Comparison of ENCODE assay signal across 8 cellular contexts in genomic region chr3:125519678-125520562, GRCh38. TPM values are rescaled to one million over a fixed set of nuclear protein-coding genes. Genes with fewer than 3 reads are reported as not detected.
DNase-seq lines count a peak whose midpoint lies in the region; ATAC-seq and TF ChIP-seq lines count a peak whose summit lies in the region.

TSS of gene SNX4 (minus strand) at chr3:125520202. CDS start at chr3:125520172, 30 bp downstream.

- H4K20me1 ChIP-seq in DOHH2 (ENCODE audit: control insufficient read depth, insufficient read depth, low read depth, low read length) (peaks cover 5% of the 10 kb centered on the region; the same call in 1 of the 2 replicates), GM23338 (replicated peaks; ENCODE audit: insufficient read depth) (peaks cover 5% of the 10 kb centered on the region; the same call in 1 of the 2 replicates)

- H3F3A ChIP-seq in DOHH2 (ENCODE audit: control insufficient read depth, insufficient read depth) (no peaks in the 10 kb centered on the region), GM23338 (replicated peaks; ENCODE audit: low read depth) (no peaks in the 10 kb centered on the region; the same call in 1 of the 2 replicates)

- H3K27me3 Mint-ChIP-seq in GM23338 (ENCODE audit: insufficient read depth, low read depth, poor library complexity) (peaks cover 2% of the 10 kb centered on the region), naive B cell (no peaks in the 10 kb centered on the region)
- H3K27me3 Mint-ChIP-seq in activated T-helper 1 cell treated with anti-CD3 and anti-CD28 coated beads, Interleukin-12 subunit alpha, Interleukin-12 subunit beta, Interleukin-2, Interleukin-4 antibody, amounts not matched to agents 30 ng/mL and 10 ng/mL and 1 ng/mL, durations not matched to agents 14 hours and 24 hours and 36 hours (ENCODE audit: insufficient read depth), result no peaks in the 10 kb centered on the region

- H3K27me3 ChIP-seq in DOHH2 (ENCODE audit: control insufficient read depth, low read length) (no peaks in the 10 kb centered on the region), GM23338 (ENCODE audit: insufficient read depth) (no peaks in the 10 kb centered on the region)

- peak within 1 kb of the TSS; percentile 90 for H3K4me3 Mint-ChIP-seq in GM23338
- peak within 1 kb of the TSS; percentile 98 for H3K4me3 Mint-ChIP-seq in activated T-helper 1 cell treated with anti-CD3 and anti-CD28 coated beads, Interleukin-12 subunit alpha, Interleukin-12 subunit beta, Interleukin-2, Interleukin-4 antibody, amounts not matched to agents 30 ng/mL and 10 ng/mL and 1 ng/mL, durations not matched to agents 14 hours and 24 hours and 36 hours
- peak within 1 kb of the TSS; percentile 89 to 98 (median 96) for H3K4me3 Mint-ChIP-seq in naive B cell
- peak within 1 kb of the TSS; percentile 96 for H3K4me3 Mint-ChIP-seq in stimulated activated effector memory CD8-positive, alpha-beta T cell treated with anti-CD3 and anti-CD28 coated beads, Interleukin-12 subunit alpha, Interleukin-12 subunit beta, amount 100 ng/mL, for 72 hours

- H3K4me3 ChIP-seq in DOHH2 (ENCODE audit: low read length), result peak within 1 kb of the TSS; percentile 94
- peak within 1 kb of the TSS; percentile 97 for H3K4me3 ChIP-seq in GM23338

- H3K27ac Mint-ChIP-seq in GM23338, result peak within 1 kb of the TSS; percentile 78
- H3K27ac Mint-ChIP-seq in activated T-helper 1 cell treated with anti-CD3 and anti-CD28 coated beads, Interleukin-12 subunit alpha, Interleukin-12 subunit beta, Interleukin-2, Interleukin-4 antibody, amounts not matched to agents 30 ng/mL and 10 ng/mL and 1 ng/mL, durations not matched to agents 14 hours and 24 hours and 36 hours, result peak within 1 kb of the TSS; percentile 74
- peak within 1 kb of the TSS; percentile 64 to 93 (median 90) for H3K27ac Mint-ChIP-seq in naive B cell
- H3K27ac Mint-ChIP-seq in stimulated activated effector memory CD8-positive, alpha-beta T cell treated with anti-CD3 and anti-CD28 coated beads, Interleukin-12 subunit alpha, Interleukin-12 subunit beta, amount 100 ng/mL, for 72 hours, result peak within 1 kb of the TSS; percentile 97

- peak within 1 kb of the TSS; percentile 94 for H2AFZ ChIP-seq in GM23338

- H3K9me2 ChIP-seq in DOHH2 (replicated peaks; ENCODE audit: control insufficient read depth, low read length) (no peaks in the 10 kb centered on the region), GM23338 (ENCODE audit: insufficient read depth) (no peaks in the 10 kb centered on the region)

- H3K9me3 Mint-ChIP-seq in GM23338 (no peaks in the 10 kb centered on the region), naive B cell (no peaks in the 10 kb centered on the region)
- H3K9me3 Mint-ChIP-seq in activated T-helper 1 cell treated with anti-CD3 and anti-CD28 coated beads, Interleukin-12 subunit alpha, Interleukin-12 subunit beta, Interleukin-2, Interleukin-4 antibody, amounts not matched to agents 30 ng/mL and 10 ng/mL and 1 ng/mL, durations not matched to agents 14 hours and 24 hours and 36 hours, result no peaks in the 10 kb centered on the region
- H3K9me3 Mint-ChIP-seq in stimulated activated effector memory CD8-positive, alpha-beta T cell treated with anti-CD3 and anti-CD28 coated beads, Interleukin-12 subunit alpha, Interleukin-12 subunit beta, amount 100 ng/mL, for 72 hours, result no peaks in the 10 kb centered on the region

- peak within 1 kb of the TSS; percentile 90 for H3K4me2 ChIP-seq in DOHH2 (ENCODE audit: low read length)
- H3K4me2 ChIP-seq in GM23338, result peak within 1 kb of the TSS; percentile 94

- peaks cover 9% of the 10 kb centered on the region for H3K4me1 ChIP-seq in DOHH2 (ENCODE audit: control insufficient read depth, low read length)
- peaks cover 4% of the 10 kb centered on the region; the same call in 1 of the 2 replicates for H3K4me1 ChIP-seq in GM23338 (ENCODE audit: insufficient read depth)

- no peaks in the 10 kb centered on the region for H3K9me3 ChIP-seq in DOHH2 (ENCODE audit: control insufficient read depth, insufficient read depth, low read length)

- H3K36me3 ChIP-seq in DOHH2 (ENCODE audit: control insufficient read depth, low read length), result peaks cover 13% of the 10 kb centered on the region
- H3K36me3 ChIP-seq in GM23338 (ENCODE audit: insufficient read depth), result no peaks in the 10 kb centered on the region

- intact Hi-C loops in activated T-helper 1 cell treated with anti-CD3 and anti-CD28 coated beads, Interleukin-12 subunit alpha, Interleukin-12 subunit beta, Interleukin-2, Interleukin-4 antibody, amounts not matched to agents 30 ng/mL and 10 ng/mL and 1 ng/mL, durations not matched to agents 14 hours and 24 hours and 36 hours (cut with micrococcal nuclease), result loop anchor here (1.0 to 5.0 kb wide), 5 partner anchors 8 to 208 kb away; partner anchors contain the start of genes OSBPL11 and ZNF148

- H3K79me2 ChIP-seq in DOHH2 (ENCODE audit: control insufficient read depth, low read length), result peaks cover 36% of the 10 kb centered on the region
- H3K79me2 ChIP-seq in GM23338 (replicated peaks; ENCODE audit: insufficient read depth), result peaks cover 27% of the 10 kb centered on the region

- H3K27ac ChIP-seq in DOHH2 (ENCODE audit: low read depth, low read length) (no peak within 1 kb of the TSS), GM23338 (ENCODE audit: low read depth) (peak within 1 kb of the TSS; percentile 66; the same call in 1 of the 2 replicates)

- DNase-seq in GM23338 (ENCODE audit: low spot score) (peak; percentile 94), Kasumi-1 (lab: John Stamatoyannopoulos, UW) (peak; percentile 88 to 89), RPMI7951 (ENCODE audit: low read depth) (peak; percentile 95), fibroblast of gingiva (ENCODE audit: low read depth) (peak; percentile 94), naive B cell (peak; percentile 81)
- DNase-seq in activated T-helper 1 cell treated with anti-CD3 and anti-CD28 coated beads, Interleukin-12 subunit alpha, Interleukin-12 subunit beta, Interleukin-2, Interleukin-4 antibody, amounts not matched to agents 30 ng/mL and 10 ng/mL and 1 ng/mL, durations not matched to agents 14 hours and 24 hours and 36 hours (ENCODE audit: low spot score), result peak; percentile 85
- peak; percentile 70 to 90 for DNase-seq in stimulated activated effector memory CD8-positive, alpha-beta T cell treated with anti-CD3 and anti-CD28 coated beads, Interleukin-12 subunit alpha, Interleukin-12 subunit beta, amount 100 ng/mL, for 72 hours (ENCODE audit: low spot score in 2 of 2)

- TF ChIP-seq CTCF in DOHH2 (IDR thresholded peaks at IDR 0.05; ENCODE audit: low read depth, low read length, poor library complexity, severe bottlenecking) (no peak), GM23338 (conservative IDR thresholded peaks at IDR 0.05; ENCODE audit: low read depth in 2 of 2) (no peak)

- H3K4me1 Mint-ChIP-seq in GM23338 (peaks cover 13% of the 10 kb centered on the region; the same call in 2 of the 3 replicates), naive B cell (peaks cover 22 to 46% (median 40%) of the 10 kb centered on the region in 3 donors)
- peaks cover 28% of the 10 kb centered on the region for H3K4me1 Mint-ChIP-seq in activated T-helper 1 cell treated with anti-CD3 and anti-CD28 coated beads, Interleukin-12 subunit alpha, Interleukin-12 subunit beta, Interleukin-2, Interleukin-4 antibody, amounts not matched to agents 30 ng/mL and 10 ng/mL and 1 ng/mL, durations not matched to agents 14 hours and 24 hours and 36 hours (ENCODE audit: low read depth)
- peaks cover 38% of the 10 kb centered on the region for H3K4me1 Mint-ChIP-seq in stimulated activated effector memory CD8-positive, alpha-beta T cell treated with anti-CD3 and anti-CD28 coated beads, Interleukin-12 subunit alpha, Interleukin-12 subunit beta, amount 100 ng/mL, for 72 hours

- ATAC-seq in GM23338 (peak; percentile 96), naive B cell (ENCODE audit: low read depth in 2 of 2) (peak; percentile 96 to 97)
- peak; percentile 98 for ATAC-seq in stimulated activated effector memory CD8-positive, alpha-beta T cell treated with anti-CD3 and anti-CD28 coated beads, Interleukin-12 subunit alpha, Interleukin-12 subunit beta, amount 100 ng/mL, for 72 hours

- H3K36me3 Mint-ChIP-seq in GM23338 (ENCODE audit: low read depth) (peaks cover 7% of the 10 kb centered on the region; the same call in 1 of the 3 replicates), naive B cell (peaks cover 0 to 8% of the 10 kb centered on the region in 2 donors)
- H3K36me3 Mint-ChIP-seq in activated T-helper 1 cell treated with anti-CD3 and anti-CD28 coated beads, Interleukin-12 subunit alpha, Interleukin-12 subunit beta, Interleukin-2, Interleukin-4 antibody, amounts not matched to agents 30 ng/mL and 10 ng/mL and 1 ng/mL, durations not matched to agents 14 hours and 24 hours and 36 hours (ENCODE audit: low read depth), result peaks cover 13% of the 10 kb centered on the region
- peaks cover 28% of the 10 kb centered on the region for H3K36me3 Mint-ChIP-seq in stimulated activated effector memory CD8-positive, alpha-beta T cell treated with anti-CD3 and anti-CD28 coated beads, Interleukin-12 subunit alpha, Interleukin-12 subunit beta, amount 100 ng/mL, for 72 hours

TF ChIP-seq in GM23338, 12 proteins besides CTCF, POLR2A, EP300 and RAD21:
- TF ChIP-seq EZH2 (IDR thresholded peaks at IDR 0.05; ENCODE audit: low read depth, unreplicated experiment), result no peak
- TF ChIP-seq POLR2AphosphoS5 (IDR thresholded peaks at IDR 0.05; ENCODE audit: low read depth), result peak; percentile 83
TF ChIP-seq in GM23338: peak in this region for 1.

RNA-seq across cellular contexts. Expression of gene SNX4, which starts in this region (rescaled TPM):
- 27.8 and 40.6 TPM in 2 replicates for total RNA-seq in GM23338 (2014; rRNA removed; shearing (Covaris generic))
- 13.0 and 13.8 TPM in 2 replicates for polyA plus RNA-seq in GM23338 (2016; fragmentation: Nextera tagmentation; extraction: Ambion mirVana)
- total RNA-seq in RPMI7951 (2014; rRNA removed; shearing (Covaris generic)), result 40.5 and 41.8 TPM in 2 replicates
- 40.7 and 44.4 TPM in 2 replicates for total RNA-seq in activated T-helper 1 cell treated with anti-CD3 and anti-CD28 coated beads, Interleukin-12 subunit alpha, Interleukin-12 subunit beta, Interleukin-2, Interleukin-4 antibody, amounts not matched to agents 30 ng/mL and 10 ng/mL and 1 ng/mL, durations not matched to agents 14 hours and 24 hours and 36 hours
- 10 to 100 TPM; 21.5 to 54.6 (median 26.6) TPM for polyA plus RNA-seq in naive B cell (ENCODE audit: low read depth in 6 of 6)
